ENCODE assay signal across 27 cellular contexts in the genomic region with DNA sequence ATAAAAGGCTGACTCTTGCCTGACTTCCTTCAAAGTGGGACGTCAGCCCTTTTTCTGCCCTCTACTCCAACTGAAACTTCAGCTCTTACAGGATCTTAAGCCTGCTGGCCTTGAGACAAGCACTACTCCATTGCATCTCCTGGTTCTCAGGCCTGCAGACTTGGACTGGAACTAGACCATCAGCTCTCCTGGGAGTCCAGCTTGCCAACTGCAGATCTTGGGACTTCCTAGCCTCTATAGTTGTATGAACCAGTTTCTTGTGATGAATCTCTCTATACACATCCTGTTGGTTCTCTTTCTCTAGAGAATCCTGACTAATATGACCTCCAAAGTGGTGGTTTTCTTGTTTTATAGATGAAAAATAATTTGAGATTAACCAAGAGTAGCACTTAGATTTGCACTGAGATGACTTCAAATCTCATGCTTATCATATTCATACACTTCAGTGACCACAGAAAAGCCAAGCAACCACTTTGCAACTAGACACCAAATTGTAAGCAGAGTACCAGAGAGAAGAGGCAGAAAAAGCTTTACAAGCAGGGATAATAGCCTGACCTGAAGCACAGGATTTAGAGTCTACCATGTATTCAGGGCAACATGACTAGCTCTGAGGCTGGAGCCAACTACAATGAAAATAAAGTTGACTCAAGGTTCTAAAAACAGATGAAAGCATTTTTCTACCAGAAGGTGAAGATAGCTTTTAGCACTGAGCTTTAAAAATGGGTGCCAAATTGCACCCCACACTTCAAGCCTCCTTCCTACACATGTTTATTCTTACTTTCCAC.
DNase-seq lines count a peak whose midpoint lies in the region; ATAC-seq and TF ChIP-seq lines count a peak whose summit lies in the region.
"Had no signal": no experiment of that assay in that cellular context is flagged by ENCODE, and none has a peak within 500 bp of the region (broad histone marks: within the 10 kb centered on the region; RNA-seq: fewer than 3 reads in every experiment).

No MANE protein-coding gene starts in this region.

- in situ Hi-C loops in GM13977 (cut with MboI; ENCODE audit: low pct_unique_long_range_greater_than_20kb, low sequenced_read_pairs, unreplicated experiment) = no loop called here

- intact Hi-C loops in Right ventricle myocardium inferior (cut with DNase I) = no loop called here
- intact Hi-C loops in heart right ventricle (cut with DNase I) = no loop called here
- intact Hi-C loops in posterior vena cava (cut with DNase I) = no loop called here

- no peaks in the 10 kb centered on the region for H3K36me3 ChIP-seq in right atrium auricular region
- no peaks in the 10 kb centered on the region for H3K36me3 ChIP-seq in heart right ventricle
- H3K36me3 ChIP-seq: ovary, transverse colon had no signal

- TF ChIP-seq CTCF in right atrium auricular region (IDR thresholded peaks at IDR 0.05) (no peak), heart right ventricle (IDR thresholded peaks at IDR 0.05) (no peak), GM13977 (IDR thresholded peaks at IDR 0.05; ENCODE audit: extremely low read depth, insufficient read depth, missing control alignments) (no peak)

- H3K27ac ChIP-seq in right atrium auricular region = no peak overlapping the region
- no peak overlapping the region for H3K27ac ChIP-seq in heart right ventricle
- H3K27ac ChIP-seq: ovary, transverse colon had no signal

- H3K9me3 ChIP-seq in right atrium auricular region = no peaks in the 10 kb centered on the region
- H3K9me3 ChIP-seq in heart right ventricle = no peaks in the 10 kb centered on the region
- H3K9me3 ChIP-seq: ovary, transverse colon had no signal

- H3K4me1 ChIP-seq in right atrium auricular region = no peaks in the 10 kb centered on the region
- peaks cover 0 to 9% (median 0%) of the 10 kb centered on the region in 9 donors for H3K4me1 ChIP-seq in heart right ventricle

- WGBS in heart right ventricle, 2 donors = 66 to 74% methylated on average over 1 of the region's 1 CpG

- ATAC-seq in Right ventricle myocardium inferior (peak; percentile 83), heart right ventricle (peak in 4 of 8 donors; percentile 39 to 67 (median 45)), GM21619 (IDR thresholded peaks at IDR 0.05; ENCODE audit: unreplicated experiment) (no peak)
- ATAC-seq: esophagus mucosa; stimulated activated naive CD8-positive, alpha-beta T cell treated with anti-CD3 and anti-CD28 coated beads, Interleukin-15, amount 100 ng/mL, for 72 hours had no signal

- no peak for DNase-seq in Right ventricle myocardium inferior (ENCODE audit: missing footprints)
- DNase-seq in right atrium auricular region (ENCODE audit: low spot score) = no peak
- DNase-seq in heart right ventricle = peak; percentile 20 to 32
- DNase-seq in posterior vena cava (ENCODE audit: low spot score) = peak; percentile 81
- DNase-seq in LoVo (ENCODE audit: low spot score) = no peak
- no peak for DNase-seq in activated CD4-positive, alpha-beta T cell treated with anti-CD3 and anti-CD28 coated beads for 4 hours
- DNase-seq in GM13977 (ENCODE audit: low spot score) = no peak
- DNase-seq: 8988T; activated CD4-positive, alpha-beta memory T cell treated with anti-CD3 and anti-CD28 coated beads, Interleukin-2, amount 10 ng/mL, durations not matched to agents 7 days and 5 days; activated CD4-positive, CD25-positive, alpha-beta regulatory T cell treated with anti-CD3 and anti-CD28 coated beads, Interleukin-2, amount 50 U/mL, for 72 hours; activated naive CD4-positive, alpha-beta T cell treated with anti-CD3 and anti-CD28 coated beads, Interleukin-2, amount 10 ng/mL, durations not matched to agents 7 days and 5 days; C1 segment of cervical spinal cord; DMS153; HCEC 1CT; hippocampal formation; Kasumi-1; mammary epithelial cell; MV-4-11; NCI-H1436; NCI-H526 treated with DMSO at 0.1 percent for 48 hours; NK-92 treated with Interleukin-12 subunit alpha and Interleukin-12 subunit beta, amount 100 ng/mL, for 24 hours; ovary; SHP77; stimulated activated naive CD8-positive, alpha-beta T cell treated with anti-CD3 and anti-CD28 coated beads, Interleukin-15, amount 100 ng/mL, for 72 hours; transverse colon had no signal

- H3K4me3 ChIP-seq in right atrium auricular region (no peak overlapping the region), heart right ventricle (no peak overlapping the region)
- H3K4me3 ChIP-seq: ovary, transverse colon had no signal

- H3K27me3 ChIP-seq in right atrium auricular region (no peaks in the 10 kb centered on the region), heart right ventricle (no peaks in the 10 kb centered on the region)
- H3K27me3 ChIP-seq: ovary, transverse colon had no signal

Comparison
In these comparisons a context has a peak if more than half of its experiments do, and no peak if none do; other contexts are left out.
1. DNase-seq: peak in heart right ventricle (2 of 2) and posterior vena cava (single experiment); none in Right ventricle myocardium inferior (single experiment), right atrium auricular region (single experiment), LoVo (single experiment), activated CD4-positive, alpha-beta T cell treated with anti-CD3 and anti-CD28 coated beads for 4 hours (0 of 2) and GM13977 (single experiment).